Comparison of ENCODE assay signal across 7 cellular contexts in genomic region chr14:18918345-18918744, GRCh38. TPM values are rescaled to one million over a fixed set of nuclear protein-coding genes. Genes with fewer than 3 reads are reported as not detected.
"Had no signal": no experiment of that assay in that cellular context is flagged by ENCODE, and none has a peak within 500 bp of the region (broad histone marks: within the 10 kb centered on the region; RNA-seq: fewer than 3 reads in every experiment).

No MANE protein-coding gene starts in this region.

RNA-seq across cellular contexts. Expression of gene POTEM, which starts 48.9 kb away (rescaled TPM):
- total RNA-seq: GM23248, GM23338, H1, H4, H7, H9, HFFc6 had no signal
- polyA plus RNA-seq: GM23248, GM23338, H1 had no signal
